In the genomic region with DNA sequence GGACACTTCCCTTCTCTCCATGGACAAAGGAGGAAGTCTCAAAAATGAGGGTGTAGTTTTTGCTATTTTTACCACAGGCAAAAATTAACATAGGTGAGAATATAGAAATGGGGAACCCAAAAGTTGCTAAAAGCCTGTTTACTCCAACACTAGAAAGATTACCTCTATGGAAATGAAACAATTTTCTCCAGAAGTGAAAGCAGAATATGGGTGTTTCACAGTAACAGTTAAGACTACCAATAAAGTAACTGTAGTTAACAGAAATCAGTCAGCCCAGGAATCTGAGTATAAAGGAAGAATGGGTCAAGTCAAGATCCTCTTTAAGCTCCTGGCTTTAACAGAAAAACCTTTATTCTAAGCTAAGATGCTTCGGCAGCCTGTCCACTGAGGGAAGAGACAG, we compare ENCODE assay signal across 10 cellular contexts. TPM values are rescaled to one million over a fixed set of nuclear protein-coding genes. Genes with fewer than 3 reads are reported as not detected.
A peak's percentile ranks its signal among the peaks of the same experiment; 100 is the strongest.
DNase-seq lines count a peak whose midpoint lies in the region; ATAC-seq and TF ChIP-seq lines count a peak whose summit lies in the region.
"Had no signal": no experiment of that assay in that cellular context is flagged by ENCODE, and none has a peak within 500 bp of the region (broad histone marks: within the 10 kb centered on the region; RNA-seq: fewer than 3 reads in every experiment).

No MANE protein-coding gene starts in this region.

- peaks cover 91% of the 10 kb centered on the region for H3K4me1 Mint-ChIP-seq in activated CD4-positive, alpha-beta memory T cell treated with anti-CD3 and anti-CD28 coated beads, Interleukin-2, amount 10 ng/mL, durations not matched to agents 7 days and 5 days

- H3K27me3 ChIP-seq in cardiac muscle cell (no peaks in the 10 kb centered on the region), iPS-18a (ENCODE audit: control insufficient read depth, insufficient read depth, low read length) (no peaks in the 10 kb centered on the region), thymus (ENCODE audit: control insufficient read depth, insufficient read depth) (no peaks in the 10 kb centered on the region)

- WGBS in thymus, result 52% methylated on average over 1 of the region's 1 CpG

- H3K9me3 ChIP-seq in cardiac muscle cell (ENCODE audit: low read depth) (no peaks in the 10 kb centered on the region), iPS-18a (ENCODE audit: control insufficient read depth, low read depth, low read length) (no peaks in the 10 kb centered on the region), thymus (ENCODE audit: control insufficient read depth) (no peaks in the 10 kb centered on the region)

- peaks cover 91% of the 10 kb centered on the region for H3K36me3 Mint-ChIP-seq in activated CD4-positive, alpha-beta memory T cell treated with anti-CD3 and anti-CD28 coated beads, Interleukin-2, amount 10 ng/mL, durations not matched to agents 7 days and 5 days (ENCODE audit: low read depth)

- no peak overlapping the region for H3K9ac ChIP-seq in iPS-18a (ENCODE audit: low read length)

- H3K4me1 ChIP-seq in cardiac muscle cell (ENCODE audit: low read depth) (peaks cover 68% of the 10 kb centered on the region), iPS-18a (ENCODE audit: control insufficient read depth, low read depth, low read length) (peaks cover 66% of the 10 kb centered on the region), thymus (ENCODE audit: control insufficient read depth, insufficient read depth, low read length) (peaks cover 30% of the 10 kb centered on the region)

- H3K27ac Mint-ChIP-seq in activated CD4-positive, alpha-beta memory T cell treated with anti-CD3 and anti-CD28 coated beads, Interleukin-2, amount 10 ng/mL, durations not matched to agents 7 days and 5 days, result peak overlapping the region; percentile 25

- intact Hi-C loops in left cardiac atrium (cut with DNase I), result no loop called here

- H3K9me3 Mint-ChIP-seq in activated CD4-positive, alpha-beta memory T cell treated with anti-CD3 and anti-CD28 coated beads, Interleukin-2, amount 10 ng/mL, durations not matched to agents 7 days and 5 days, result no peaks in the 10 kb centered on the region

- POLR2A ChIA-PET in activated CD4-positive, alpha-beta memory T cell treated with anti-CD3 and anti-CD28 coated beads, Interleukin-2, amount 10 ng/mL, durations not matched to agents 7 days and 5 days (lab: Charles Lee), result interaction anchor here (0.6 to 10.1 kb wide), 6 partner anchors 8 to 642 kb away, joined by 3 to 210 read pairs (median 4); partner anchors contain the start of genes DNAJB11 and TRA2B
- POLR2A ChIA-PET in HEK293T (lab: Yijun Ruan, JAX), result interaction anchor here (2.6 kb wide), 1 partner anchor 9 kb away, joined by 27 read pairs; the partner anchor contains the start of gene TRA2B

- H3K36me3 ChIP-seq in cardiac muscle cell (peaks cover 39% of the 10 kb centered on the region), iPS-18a (ENCODE audit: control insufficient read depth, low read depth, low read length) (peaks cover 86% of the 10 kb centered on the region), thymus (ENCODE audit: control insufficient read depth, insufficient read depth) (peaks cover 24% of the 10 kb centered on the region)

- no peaks in the 10 kb centered on the region for H3K27me3 Mint-ChIP-seq in activated CD4-positive, alpha-beta memory T cell treated with anti-CD3 and anti-CD28 coated beads, Interleukin-2, amount 10 ng/mL, durations not matched to agents 7 days and 5 days

- no peak for TF ChIP-seq CTCF in cardiac muscle cell (IDR thresholded peaks at IDR 0.05; ENCODE audit: low read depth, low read length)

- no peak for ATAC-seq in left cardiac atrium

- DNase-seq in cardiac muscle cell (ENCODE audit: low read depth in 1 of 2, low spot score in 1 of 2), result no peak
- DNase-seq in left cardiac atrium, result no peak
- DNase-seq in activated CD4-positive, alpha-beta memory T cell treated with anti-CD3 and anti-CD28 coated beads, Interleukin-2, amount 10 ng/mL, durations not matched to agents 7 days and 5 days, result no peak
- no peak for DNase-seq in HEK293T (ENCODE audit: extremely low spot score)
- DNase-seq in epidermal melanocyte (ENCODE audit: insufficient read length, low spot score), result no peak
- no peak for DNase-seq in SW 1271 (lab: John Stamatoyannopoulos, UW)
- DNase-seq: caudate nucleus, KG1 had no signal

- CTCF ChIA-PET in activated CD4-positive, alpha-beta memory T cell treated with anti-CD3 and anti-CD28 coated beads, Interleukin-2, amount 10 ng/mL, durations not matched to agents 7 days and 5 days (lab: Charles Lee), result interaction anchor here (1.4 to 6.0 kb wide), 2 partner anchors 8 to 15 kb away, joined by 7 to 50 read pairs; no protein-coding TSS in a partner anchor
- CTCF ChIA-PET in HEK293T (lab: Yijun Ruan, JAX), result interaction anchor here (1.2 kb wide), 1 partner anchor 15 kb away, joined by 4 read pairs; no protein-coding TSS in a partner anchor

- no peak overlapping the region for H3K4me3 ChIP-seq in cardiac muscle cell
- H3K4me3 ChIP-seq in iPS-18a (ENCODE audit: low read length), result peak overlapping the region; percentile 100
- peak overlapping the region; percentile 4 for H3K4me3 ChIP-seq in thymus (ENCODE audit: low read length)

- peak overlapping the region; percentile 68 for H3K27ac ChIP-seq in cardiac muscle cell
- no peak overlapping the region for H3K27ac ChIP-seq in iPS-18a (ENCODE audit: low read length)
- H3K27ac ChIP-seq in thymus (ENCODE audit: low read depth), result no peak overlapping the region

- peak overlapping the region; percentile 51 for H3K4me3 Mint-ChIP-seq in activated CD4-positive, alpha-beta memory T cell treated with anti-CD3 and anti-CD28 coated beads, Interleukin-2, amount 10 ng/mL, durations not matched to agents 7 days and 5 days

TF ChIP-seq in HEK293T, 16 proteins besides CTCF, POLR2A, EP300 and RAD21:
- TF ChIP-seq CTBP1 (IDR thresholded peaks at IDR 0.05; ENCODE audit: borderline replicate concordance) (no peak), SP1 (IDR thresholded peaks at IDR 0.05) (no peak), PKNOX1 (IDR thresholded peaks at IDR 0.05) (no peak), LEF1 (IDR thresholded peaks at IDR 0.05; ENCODE audit: borderline replicate concordance) (no peak), SUZ12 (IDR thresholded peaks at IDR 0.05) (no peak), NFRKB (IDR thresholded peaks at IDR 0.05) (no peak), ELF4 (IDR thresholded peaks at IDR 0.05) (no peak), L3MBTL2 (conservative IDR thresholded peaks at IDR 0.05) (no peak), TARDBP (IDR thresholded peaks at IDR 0.05) (no peak), BHLHE40 (IDR thresholded peaks at IDR 0.05; ENCODE audit: borderline replicate concordance) (no peak), HDGF (IDR thresholded peaks at IDR 0.05; ENCODE audit: borderline replicate concordance) (no peak), ZNF384 (IDR thresholded peaks at IDR 0.05) (no peak)
TF ChIP-seq in HEK293T: peak in this region for 0.

RNA-seq across cellular contexts. Expression of gene TRA2B, which starts 9.3 kb away (rescaled TPM):
- total RNA-seq in cardiac muscle cell, result 227 and 320 TPM in 2 replicates
- polyA plus RNA-seq in cardiac muscle cell, result 106 and 129 TPM in 2 replicates
- 10 to 100 TPM; 56.3 to 71.8 TPM for total RNA-seq in left cardiac atrium
- total RNA-seq in activated CD4-positive, alpha-beta memory T cell treated with anti-CD3 and anti-CD28 coated beads, Interleukin-2, amount 10 ng/mL, durations not matched to agents 7 days and 5 days, result 100 to 1,000 TPM; 194 to 195 TPM
- 177 TPM for polyA plus RNA-seq in thymus
